ENCODE assay signal across 9 cellular contexts in genomic region chr11:67271212-67271547, GRCh38. TPM values are rescaled to one million over a fixed set of nuclear protein-coding genes. Genes with fewer than 3 reads are reported as not detected.
DNase-seq lines count a peak whose midpoint lies in the region; ATAC-seq and TF ChIP-seq lines count a peak whose summit lies in the region.
"Had no signal": no experiment of that assay in that cellular context is flagged by ENCODE, and none has a peak within 500 bp of the region (broad histone marks: within the 10 kb centered on the region; RNA-seq: fewer than 3 reads in every experiment).

No MANE protein-coding gene starts in this region.

- H3K27me3 Mint-ChIP-seq in CD8-positive, alpha-beta memory T cell, result peaks cover 0 to 2% of the 10 kb centered on the region in 2 donors

- peak overlapping the region; percentile 90 to 98 (median 97) for H3K4me3 Mint-ChIP-seq in CD8-positive, alpha-beta memory T cell

- peaks cover 94% of the 10 kb centered on the region for H3K79me2 ChIP-seq in smooth muscle cell (ENCODE audit: low read depth)

- TF ChIP-seq CTCF in NB4 (IDR thresholded peaks at IDR 0.05; ENCODE audit: low read depth, low read length) (no peak), smooth muscle cell (IDR thresholded peaks at IDR 0.05; ENCODE audit: borderline replicate concordance, insufficient read depth, poor library complexity, severe bottlenecking) (no peak)

- no peaks in the 10 kb centered on the region for H3K9me3 ChIP-seq in CD8-positive, alpha-beta memory T cell (ENCODE audit: low read length)
- H3K9me3 ChIP-seq in duodenal mucosa (ENCODE audit: control insufficient read depth in 1 of 2, low read length in 2 of 2) (no peaks in the 10 kb centered on the region), neuronal stem cell (replicated peaks in 1 of 2; ENCODE audit: control insufficient read depth in 2 of 2, insufficient read depth in 1 of 2, low read depth in 1 of 2, low read length in 2 of 2) (no peaks in the 10 kb centered on the region), smooth muscle cell (replicated peaks; ENCODE audit: low read depth) (no peaks in the 10 kb centered on the region)

- peak overlapping the region; percentile 99 for H3K4me3 ChIP-seq in CD8-positive, alpha-beta memory T cell (ENCODE audit: low read length)
- H3K4me3 ChIP-seq in NB4 (ENCODE audit: low read depth, low read length) (peak overlapping the region; percentile 89), duodenal mucosa (ENCODE audit: low read depth in 1 of 2, low read length in 2 of 2) (peak overlapping the region; percentile 79 to 94), neuronal stem cell (ENCODE audit: low read length in 2 of 2) (no peak overlapping the region), smooth muscle cell (no peak overlapping the region)
- H3K4me3 ChIP-seq: lung had no signal

- H4K20me1 ChIP-seq in smooth muscle cell (ENCODE audit: low read depth), result peaks cover 88% of the 10 kb centered on the region

- H3K4ac ChIP-seq in neuronal stem cell (ENCODE audit: low read length), result no peak overlapping the region

- POLR2A ChIA-PET in CD8-positive, alpha-beta memory T cell (lab: Charles Lee), result interaction anchor here (0.6 to 12.9 kb wide), 9 partner anchors 9 to 682 kb away, joined by 3 to 283 read pairs (median 6); partner anchors contain the start of genes ANKRD13D, POLD4, PTPRCAP and SSH3

- no peak overlapping the region for H3K14ac ChIP-seq in neuronal stem cell (ENCODE audit: low read length)

- no peak overlapping the region for H3K23ac ChIP-seq in neuronal stem cell (ENCODE audit: low read depth, low read length, poor library complexity)

- peak overlapping the region; percentile 78 for H3K18ac ChIP-seq in neuronal stem cell (ENCODE audit: low read length)

- CTCF ChIA-PET in CD8-positive, alpha-beta memory T cell (lab: Charles Lee), result interaction anchor here (0.9 to 8.1 kb wide), 6 partner anchors 8 to 74 kb away, joined by 3 to 114 read pairs (median 8); partner anchors contain the start of gene ANKRD13D

- no peak for DNase-seq in CD8-positive, alpha-beta memory T cell
- no peak for DNase-seq in NB4 (ENCODE audit: low read depth)
- DNase-seq in neuronal stem cell (ENCODE audit: low spot score), result no peak
- no peak for DNase-seq in smooth muscle cell (lab: John Stamatoyannopoulos, UW; ENCODE audit: unreplicated experiment)
- DNase-seq in NCI-H1930 (lab: John Stamatoyannopoulos, UW), result no peak
- no peak for DNase-seq in NCI-H2081 (lab: John Stamatoyannopoulos, UW)

- H3K9ac ChIP-seq in duodenal mucosa (ENCODE audit: low read depth in 1 of 2, low read length in 2 of 2) (no peak overlapping the region), neuronal stem cell (ENCODE audit: low read depth, low read length, poor library complexity) (no peak overlapping the region), smooth muscle cell (ENCODE audit: low read depth) (no peak overlapping the region)

- peaks cover 0 to 2% (median 0%) of the 10 kb centered on the region in 5 donors for H3K9me3 Mint-ChIP-seq in CD8-positive, alpha-beta memory T cell

- H2BK120ac ChIP-seq in neuronal stem cell (ENCODE audit: low read depth, low read length), result no peak overlapping the region

- no peak overlapping the region for H2AK5ac ChIP-seq in neuronal stem cell (ENCODE audit: low read depth, low read length)

- peaks cover 38% of the 10 kb centered on the region for H3K79me1 ChIP-seq in neuronal stem cell (ENCODE audit: low read depth, low read length)

- no peak overlapping the region for H4K8ac ChIP-seq in neuronal stem cell (ENCODE audit: low read depth, low read length)

- peak overlapping the region; percentile 28 for H3K27ac ChIP-seq in CD8-positive, alpha-beta memory T cell (ENCODE audit: low read depth, low read length)
- H3K27ac ChIP-seq in duodenal mucosa (ENCODE audit: low read depth, low read length), result no peak overlapping the region
- H3K27ac ChIP-seq in neuronal stem cell (replicated peaks; ENCODE audit: low read length), result no peak overlapping the region
- no peak overlapping the region for H3K27ac ChIP-seq in smooth muscle cell (ENCODE audit: low read depth)

- no peak for TF ChIP-seq POLR2A in NB4 (IDR thresholded peaks at IDR 0.05; ENCODE audit: extremely low read depth, insufficient read length)

- no peak overlapping the region for H3K4me2 ChIP-seq in neuronal stem cell (ENCODE audit: insufficient read depth, low read length, poor library complexity, severe bottlenecking)
- no peak overlapping the region for H3K4me2 ChIP-seq in smooth muscle cell

- H3K4me1 ChIP-seq in CD8-positive, alpha-beta memory T cell (ENCODE audit: insufficient read depth, low read length), result peaks cover 87% of the 10 kb centered on the region
- peaks cover 75 to 89% of the 10 kb centered on the region in 2 donors for H3K4me1 ChIP-seq in duodenal mucosa (ENCODE audit: control insufficient read depth in 1 of 2, insufficient read depth in 2 of 2, low read length in 2 of 2)
- peaks cover 24 to 40% of the 10 kb centered on the region in 2 donors for H3K4me1 ChIP-seq in neuronal stem cell (ENCODE audit: control insufficient read depth in 2 of 2, insufficient read depth in 1 of 2, low read depth in 1 of 2, low read length in 2 of 2)
- peaks cover 28% of the 10 kb centered on the region for H3K4me1 ChIP-seq in smooth muscle cell (ENCODE audit: low read depth)

- ATAC-seq in GM18861 (IDR thresholded peaks at IDR 0.05; ENCODE audit: unreplicated experiment), result no peak

- H2BK15ac ChIP-seq in neuronal stem cell (ENCODE audit: low read length), result no peak overlapping the region

- H2BK12ac ChIP-seq in neuronal stem cell (ENCODE audit: low read length), result no peak overlapping the region

- H3F3A ChIP-seq in smooth muscle cell (ENCODE audit: low read depth), result no peaks in the 10 kb centered on the region

- no CpG with 5 or more reads among the region's 6 CpGs for WGBS in neuronal stem cell (ENCODE audit: extremely low coverage in 2 of 2, insufficient read length in 2 of 2, insufficient replicate concordance in 1 of 2), 2 donors
- 92% methylated on average over 6 of the region's 6 CpGs for WGBS in smooth muscle cell (ENCODE audit: low lambda C conversion rate)

- no peak overlapping the region for H2BK5ac ChIP-seq in neuronal stem cell (ENCODE audit: low read length)

- peaks cover 71 to 89% (median 85%) of the 10 kb centered on the region in 3 donors for H3K4me1 Mint-ChIP-seq in CD8-positive, alpha-beta memory T cell

- peaks cover 32% of the 10 kb centered on the region for H3K36me3 ChIP-seq in CD8-positive, alpha-beta memory T cell (ENCODE audit: insufficient read depth, low read length)
- peaks cover 10 to 37% of the 10 kb centered on the region in 2 donors for H3K36me3 ChIP-seq in duodenal mucosa (ENCODE audit: control insufficient read depth in 1 of 2, insufficient read depth in 2 of 2, low read length in 2 of 2)
- peaks cover 9 to 51% of the 10 kb centered on the region in 2 donors for H3K36me3 ChIP-seq in neuronal stem cell (replicated peaks in 1 of 2; ENCODE audit: control insufficient read depth in 2 of 2, insufficient read depth in 2 of 2, low read length in 2 of 2)
- no peaks in the 10 kb centered on the region for H3K36me3 ChIP-seq in smooth muscle cell (ENCODE audit: low read depth)

- H2AFZ ChIP-seq in neuronal stem cell (ENCODE audit: low read length) (no peak overlapping the region), smooth muscle cell (ENCODE audit: low read depth) (no peak overlapping the region)

- peaks cover 0 to 74% (median 6%) of the 10 kb centered on the region in 3 donors for H3K36me3 Mint-ChIP-seq in CD8-positive, alpha-beta memory T cell

- H3K27ac Mint-ChIP-seq in CD8-positive, alpha-beta memory T cell, result peak overlapping the region; percentile 88 to 99 (median 99)

- H4K91ac ChIP-seq in neuronal stem cell (ENCODE audit: low read depth, low read length, poor library complexity), result no peak overlapping the region

- H3K27me3 ChIP-seq in CD8-positive, alpha-beta memory T cell (ENCODE audit: insufficient read depth, low read length, poor library complexity, severe bottlenecking), result no peaks in the 10 kb centered on the region
- H3K27me3 ChIP-seq in duodenal mucosa (ENCODE audit: control insufficient read depth in 1 of 2, insufficient read depth in 2 of 2, low read length in 2 of 2) (no peaks in the 10 kb centered on the region), neuronal stem cell (ENCODE audit: control insufficient read depth in 3 of 3, insufficient read depth in 3 of 3, low read depth in 1 of 3, low read length in 3 of 3) (no peaks in the 10 kb centered on the region), smooth muscle cell (ENCODE audit: low read depth) (no peaks in the 10 kb centered on the region)

RNA-seq across cellular contexts. Expression of gene GRK2, which starts 4.9 kb away (rescaled TPM):
- total RNA-seq in CD8-positive, alpha-beta memory T cell, result 100 to 1,000 TPM; 237 to 246 TPM
- 69.9 TPM for polyA plus RNA-seq in CD8-positive, alpha-beta memory T cell
- 33.4 TPM for polyA plus RNA-seq in neuronal stem cell (2013, experiment 1 of 2)
- polyA plus RNA-seq in neuronal stem cell (2013, experiment 2 of 2), result 33.1 TPM
- 18.5 and 22.2 TPM in 2 replicates for total RNA-seq in smooth muscle cell
- 38.9 and 42.5 TPM in 2 replicates for polyA plus RNA-seq in smooth muscle cell

RNA-seq across cellular contexts. Expression of gene ANKRD13D, which starts 17.9 kb away (rescaled TPM):
- 10 to 100 TPM; 84.9 to 90.1 TPM for total RNA-seq in CD8-positive, alpha-beta memory T cell
- 23.9 TPM for polyA plus RNA-seq in CD8-positive, alpha-beta memory T cell
- polyA plus RNA-seq in neuronal stem cell (2013, experiment 1 of 2), result 23.9 TPM
- polyA plus RNA-seq in neuronal stem cell (2013, experiment 2 of 2), result 22.5 TPM
- 29.3 and 34.7 TPM in 2 replicates for total RNA-seq in smooth muscle cell
- 52.0 and 63.2 TPM in 2 replicates for polyA plus RNA-seq in smooth muscle cell

RNA-seq across cellular contexts. Expression of gene SSH3, which starts 32.1 kb away (rescaled TPM):
- total RNA-seq in CD8-positive, alpha-beta memory T cell, result 10 to 100 TPM in 1 of 2 experiments, 1 to 10 TPM in 1; 8.4 to 10.6 TPM
- 3.5 TPM for polyA plus RNA-seq in CD8-positive, alpha-beta memory T cell
- 28.5 TPM for polyA plus RNA-seq in neuronal stem cell (2013, experiment 1 of 2)
- polyA plus RNA-seq in neuronal stem cell (2013, experiment 2 of 2), result 34.0 TPM
- 14.9 and 23.9 TPM in 2 replicates for total RNA-seq in smooth muscle cell
- 29.3 and 47.5 TPM in 2 replicates for polyA plus RNA-seq in smooth muscle cell

Comparison
In these comparisons a context has a peak if more than half of its experiments do, and no peak if none do; other contexts are left out.
1. H3K4me3 ChIP-seq: peak in CD8-positive, alpha-beta memory T cell (single experiment), NB4 (single experiment) and duodenal mucosa (2 of 2); none in neuronal stem cell (0 of 2) and smooth muscle cell (single experiment).
2. RNA of gene GRK2, which starts 4.9 kb away (total RNA-seq): 237 to 246 TPM in CD8-positive, alpha-beta memory T cell; 18.5 to 22.2 TPM in smooth muscle cell; every median in the first group is over 10 times any median in the second.